In genomic region chr6:122869437-122870024, GRCh38 we compare ENCODE assay signal across 9 cellular contexts.
DNase-seq lines count a peak whose midpoint lies in the region; ATAC-seq, FAIRE-seq and TF ChIP-seq lines count a peak whose summit lies in the region.
"Had no signal": no experiment of that assay in that cellular context is flagged by ENCODE, and none has a peak within 500 bp of the region (broad histone marks: within the 10 kb centered on the region; RNA-seq: fewer than 3 reads in every experiment).

No MANE protein-coding gene starts in this region.

- peak; percentile 53 to 57 (median 54) for TF ChIP-seq CTCF in K562 (IDR thresholded peaks at IDR 0.05 in 2 of 3, conservative IDR thresholded peaks at IDR 0.05 in 1 of 3; ENCODE audit: insufficient read depth in 2 of 3, low read depth in 1 of 3, low read length in 3 of 3)
- TF ChIP-seq CTCF in keratinocyte (optimal IDR thresholded peaks at IDR 0.05 in 1 of 3, IDR thresholded peaks at IDR 0.05 in 1 of 3, conservative IDR thresholded peaks at IDR 0.05 in 1 of 3; ENCODE audit: extremely low read depth in 1 of 3, insufficient read depth in 2 of 3, low read length in 3 of 3): peak; percentile 71 to 79 (median 74)
- TF ChIP-seq CTCF in ascending aorta (IDR thresholded peaks at IDR 0.05): no peak

- H3K36me3 ChIP-seq in K562 (ENCODE audit: control insufficient read depth, insufficient read depth, low read length) (no peaks in the 10 kb centered on the region), keratinocyte (ENCODE audit: control insufficient read depth in 2 of 2, extremely low read depth in 1 of 2, insufficient read depth in 2 of 2, low read length in 2 of 2) (no peaks in the 10 kb centered on the region), ascending aorta (no peaks in the 10 kb centered on the region)

- no peaks in the 10 kb centered on the region for H3K9me3 Mint-ChIP-seq in effector memory CD8-positive, alpha-beta T cell
- H3K9me3 Mint-ChIP-seq: T-helper 1 cell treated with Interleukin-12 subunit alpha and Interleukin-12 subunit beta and Interleukin-4 antibody, amounts not matched to agents 30 μg/mL and 1 μg/mL, for 36 hours had no signal

- no peaks in the 10 kb centered on the region for H3K4me1 ChIP-seq in K562 (replicated peaks in 1 of 2; ENCODE audit: control insufficient read depth in 2 of 2, insufficient read depth in 2 of 2, low read length in 2 of 2)
- H3K4me1 ChIP-seq in keratinocyte (ENCODE audit: control insufficient read depth, extremely low read depth, insufficient read depth, low read length): no peaks in the 10 kb centered on the region
- no peaks in the 10 kb centered on the region for H3K4me1 ChIP-seq in ascending aorta

- H3K36me3 Mint-ChIP-seq in effector memory CD8-positive, alpha-beta T cell (ENCODE audit: insufficient read depth): no peaks in the 10 kb centered on the region

- CTCF ChIA-PET in K562 (lab: Yijun Ruan, JAX; ENCODE audit: low intra/inter-chr PET ratio): interaction anchor here (0.8 kb wide), 1 partner anchor 448 kb away, joined by 4 read pairs; no protein-coding TSS in a partner anchor

- H3K4me2 ChIP-seq in K562 (ENCODE audit: insufficient read depth, low read length) (no peak overlapping the region), keratinocyte (ENCODE audit: control insufficient read depth, extremely low read depth, insufficient read depth, low read depth, low read length) (no peak overlapping the region)

- no peak overlapping the region for H3K4me3 ChIP-seq in K562
- no peak overlapping the region for H3K4me3 ChIP-seq in keratinocyte (ENCODE audit: control insufficient read depth in 2 of 3, extremely low read depth in 1 of 3, insufficient read depth in 2 of 3, low read depth in 1 of 3, low read length in 3 of 3)
- H3K4me3 ChIP-seq in ascending aorta: no peak overlapping the region

- H3K9me3 ChIP-seq in K562 (replicated peaks; ENCODE audit: control insufficient read depth, insufficient read depth, low read depth, low read length) (no peaks in the 10 kb centered on the region), keratinocyte (ENCODE audit: control insufficient read depth, low read depth, low read length) (no peaks in the 10 kb centered on the region), ascending aorta (no peaks in the 10 kb centered on the region)

- TF ChIP-seq RAD21 in K562 (CRISPR knock-in tag; conservative IDR thresholded peaks at IDR 0.05 in 1 of 2, IDR thresholded peaks at IDR 0.05 in 1 of 2): peak; percentile 58 to 76

- POLR2A ChIA-PET in K562 (lab: Yijun Ruan, JAX): no interaction called here

- H3K79me2 ChIP-seq in K562 (ENCODE audit: control insufficient read depth, insufficient read depth, low read length) (no peaks in the 10 kb centered on the region), keratinocyte (ENCODE audit: control insufficient read depth, insufficient read depth, low read length) (no peaks in the 10 kb centered on the region)

- FAIRE-seq in K562 (lab: Jason Lieb, UNC) (no peak), keratinocyte (lab: Jason Lieb, UNC) (peak; percentile 60)

- BruUV-seq in K562 (replicated peaks; lab: Mats Ljungman, UMichigan): no TSS peak

- in situ Hi-C loops in K562 (cut with MboI): no loop called here

- no peaks in the 10 kb centered on the region for H3K4me1 Mint-ChIP-seq in effector memory CD8-positive, alpha-beta T cell (ENCODE audit: low read depth in 2 of 2)

- H3K9me1 ChIP-seq in K562 (ENCODE audit: control insufficient read depth, insufficient read depth, low read length) (no peaks in the 10 kb centered on the region), keratinocyte (ENCODE audit: control insufficient read depth, extremely low read depth, insufficient read depth, low read length) (no peaks in the 10 kb centered on the region)

- peak; percentile 38 for DNase-seq in DMS153 treated with DMSO at 0.1 percent for 48 hours (lab: John Stamatoyannopoulos, UW; ENCODE audit: unreplicated experiment)
- peak; percentile 16 to 71 for DNase-seq in NCI-H446 (lab: John Stamatoyannopoulos, UW)
- peak; percentile 25 to 38 (median 29) for DNase-seq in K562 (ENCODE audit: extremely low read depth in 1 of 4, low spot score in 3 of 4)
- peak; percentile 2 for DNase-seq in keratinocyte (ENCODE audit: low read depth, low spot score)
- no peak for DNase-seq in effector memory CD8-positive, alpha-beta T cell
- no peak for DNase-seq in ascending aorta (ENCODE audit: low spot score in 2 of 2)

- H3K27me3 ChIP-seq in K562 (ENCODE audit: control insufficient read depth in 2 of 2, insufficient read depth in 2 of 2, low read length in 2 of 2) (no peaks in the 10 kb centered on the region), keratinocyte (ENCODE audit: control insufficient read depth, extremely low read depth, insufficient read depth, low read length) (no peaks in the 10 kb centered on the region), ascending aorta (no peaks in the 10 kb centered on the region)

- TF ChIP-seq POLR2A in K562 (conservative IDR thresholded peaks at IDR 0.05): no peak

- dilution Hi-C loops in keratinocyte (cut with MboI; ENCODE audit: extremely low pct_ligation_motif_present, low sequenced_read_pairs): no loop called here

- H2AFZ ChIP-seq in K562 (ENCODE audit: low read depth, low read length) (no peak overlapping the region), keratinocyte (ENCODE audit: control insufficient read depth, low read length) (no peak overlapping the region)

- H4K20me1 ChIP-seq in K562 (replicated peaks; ENCODE audit: control insufficient read depth, insufficient read depth, low read length) (no peaks in the 10 kb centered on the region), keratinocyte (ENCODE audit: control insufficient read depth, extremely low read depth, insufficient read depth, low read length) (no peaks in the 10 kb centered on the region)

- H3K27ac Mint-ChIP-seq in effector memory CD8-positive, alpha-beta T cell: no peak overlapping the region
- H3K27ac Mint-ChIP-seq: T-helper 1 cell treated with Interleukin-12 subunit alpha and Interleukin-12 subunit beta and Interleukin-4 antibody, amounts not matched to agents 30 μg/mL and 1 μg/mL, for 36 hours had no signal

- H3K27ac ChIP-seq in K562 (ENCODE audit: extremely low read depth, low read depth, low read length) (no peak overlapping the region), keratinocyte (ENCODE audit: control insufficient read depth, insufficient read depth, low read length) (no peak overlapping the region), ascending aorta (no peak overlapping the region)

- no peak overlapping the region for H3K9ac ChIP-seq in K562 (ENCODE audit: insufficient read depth in 1 of 2, low read depth in 2 of 2, low read length in 2 of 2)
- no peak overlapping the region for H3K9ac ChIP-seq in keratinocyte (ENCODE audit: control insufficient read depth, extremely low read depth, insufficient read depth, low read length)

- no peaks in the 10 kb centered on the region for H3K27me3 Mint-ChIP-seq in effector memory CD8-positive, alpha-beta T cell

- TF ChIP-seq EP300 in K562 (IDR thresholded peaks at IDR 0.05; ENCODE audit: low read length): no peak

- intact Hi-C loops in K562 (cut with micrococcal nuclease): loop anchor here (1.0 to 10.0 kb wide), 4 partner anchors 125 to 848 kb away; partner anchors contain the start of gene CLVS2
- intact Hi-C loops in ascending aorta (cut with DNase I): no loop called here

- H3K4me3 Mint-ChIP-seq in effector memory CD8-positive, alpha-beta T cell: no peak overlapping the region
- H3K4me3 Mint-ChIP-seq: T-helper 1 cell treated with Interleukin-12 subunit alpha and Interleukin-12 subunit beta and Interleukin-4 antibody, amounts not matched to agents 30 μg/mL and 1 μg/mL, for 36 hours had no signal

- ATAC-seq in GM19372 (IDR thresholded peaks at IDR 0.05; ENCODE audit: low read depth, unreplicated experiment): peak; percentile 70
- ATAC-seq in HG03460 (IDR thresholded peaks at IDR 0.05; ENCODE audit: unreplicated experiment): peak; percentile 71
- peak; percentile 81 for ATAC-seq in K562
- ATAC-seq in effector memory CD8-positive, alpha-beta T cell (replicated peaks): no peak

TF ChIP-seq in K562, 482 proteins besides CTCF, POLR2A, EP300 and RAD21:
- TF ChIP-seq REST (CRISPR knock-in tag; IDR thresholded peaks at IDR 0.05; ENCODE audit: low read depth) (no peak), SMC3 (conservative IDR thresholded peaks at IDR 0.05; ENCODE audit: insufficient read depth, low read depth, low read length) (peak; percentile 34; the same call in 1 of the 2 replicates), CEBPB (tag; IDR thresholded peaks at IDR 0.05) (peak; percentile 96), CEBPG (CRISPR knock-in tag; IDR thresholded peaks at IDR 0.05) (no peak; the same call in 1 of the 2 replicates), CEBPG (tag; conservative IDR thresholded peaks at IDR 0.05 in 1 of 2, IDR thresholded peaks at IDR 0.05 in 1 of 2) (peak; percentile 50 to 86)
TF ChIP-seq in K562: peak in this region for 3.

Comparison
In these comparisons a context has a peak if more than half of its experiments do, and no peak if none do; other contexts are left out.
1. DNase-seq: peak in DMS153 treated with DMSO at 0.1 percent for 48 hours (single experiment), NCI-H446 (2 of 2), K562 (4 of 4) and keratinocyte (single experiment); none in effector memory CD8-positive, alpha-beta T cell (0 of 3) and ascending aorta (0 of 2).
2. CTCF ChIP-seq: peak in K562 (3 of 3) and keratinocyte (3 of 3); none in ascending aorta (0 of 3).